ENCODE assay signal across 8 cellular contexts in the genomic region with DNA sequence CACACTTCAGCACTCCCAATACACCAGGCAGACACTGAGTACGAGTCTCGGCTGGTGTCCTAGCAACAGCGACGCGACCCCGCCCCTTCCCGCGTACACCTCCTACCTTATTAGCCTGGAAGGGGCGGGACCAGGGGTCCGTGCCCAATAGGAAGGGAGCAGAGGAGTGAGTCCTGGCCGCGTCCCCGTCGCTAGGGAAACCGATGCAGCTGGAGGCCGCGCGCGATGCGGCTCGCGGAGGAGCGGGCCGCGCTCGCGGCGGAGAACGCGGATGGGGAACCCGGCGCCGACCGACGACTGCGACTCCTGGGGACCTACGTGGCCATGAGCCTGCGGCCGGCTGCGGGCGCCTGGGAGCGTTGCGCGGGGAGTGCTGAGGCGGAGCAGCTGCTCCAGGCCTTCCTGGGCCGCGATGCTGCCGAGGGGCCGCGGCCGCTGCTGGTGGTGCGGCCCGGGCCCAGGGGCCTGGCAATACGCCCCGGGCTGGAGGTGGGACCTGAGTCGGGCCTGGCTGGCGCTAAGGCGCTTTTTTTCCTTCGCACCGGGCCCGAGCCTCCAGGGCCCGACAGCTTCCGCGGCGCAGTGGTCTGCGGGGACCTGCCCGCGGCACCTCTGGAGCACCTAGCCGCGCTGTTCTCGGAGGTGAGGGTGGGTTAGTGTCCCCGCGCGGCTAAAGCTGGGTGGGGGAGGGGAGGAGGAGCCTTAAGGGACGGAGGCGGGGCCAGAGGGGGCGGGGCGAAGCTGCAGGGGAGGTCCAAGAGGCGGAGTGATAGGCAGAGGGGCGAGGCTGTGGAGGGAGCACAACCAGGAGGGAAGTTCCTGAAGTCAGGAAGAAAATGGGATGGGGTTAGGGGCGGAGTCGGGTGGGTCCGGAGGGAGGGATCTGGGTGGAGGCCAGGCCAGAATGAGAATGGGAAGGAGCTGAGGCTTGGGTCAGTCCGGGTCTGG. TPM values are rescaled to one million over a fixed set of nuclear protein-coding genes. Genes with fewer than 3 reads are reported as not detected.
A peak's percentile ranks its signal among the peaks of the same experiment; 100 is the strongest.
DNase-seq lines count a peak whose midpoint lies in the region; ATAC-seq and TF ChIP-seq lines count a peak whose summit lies in the region.

A gene with protein sequence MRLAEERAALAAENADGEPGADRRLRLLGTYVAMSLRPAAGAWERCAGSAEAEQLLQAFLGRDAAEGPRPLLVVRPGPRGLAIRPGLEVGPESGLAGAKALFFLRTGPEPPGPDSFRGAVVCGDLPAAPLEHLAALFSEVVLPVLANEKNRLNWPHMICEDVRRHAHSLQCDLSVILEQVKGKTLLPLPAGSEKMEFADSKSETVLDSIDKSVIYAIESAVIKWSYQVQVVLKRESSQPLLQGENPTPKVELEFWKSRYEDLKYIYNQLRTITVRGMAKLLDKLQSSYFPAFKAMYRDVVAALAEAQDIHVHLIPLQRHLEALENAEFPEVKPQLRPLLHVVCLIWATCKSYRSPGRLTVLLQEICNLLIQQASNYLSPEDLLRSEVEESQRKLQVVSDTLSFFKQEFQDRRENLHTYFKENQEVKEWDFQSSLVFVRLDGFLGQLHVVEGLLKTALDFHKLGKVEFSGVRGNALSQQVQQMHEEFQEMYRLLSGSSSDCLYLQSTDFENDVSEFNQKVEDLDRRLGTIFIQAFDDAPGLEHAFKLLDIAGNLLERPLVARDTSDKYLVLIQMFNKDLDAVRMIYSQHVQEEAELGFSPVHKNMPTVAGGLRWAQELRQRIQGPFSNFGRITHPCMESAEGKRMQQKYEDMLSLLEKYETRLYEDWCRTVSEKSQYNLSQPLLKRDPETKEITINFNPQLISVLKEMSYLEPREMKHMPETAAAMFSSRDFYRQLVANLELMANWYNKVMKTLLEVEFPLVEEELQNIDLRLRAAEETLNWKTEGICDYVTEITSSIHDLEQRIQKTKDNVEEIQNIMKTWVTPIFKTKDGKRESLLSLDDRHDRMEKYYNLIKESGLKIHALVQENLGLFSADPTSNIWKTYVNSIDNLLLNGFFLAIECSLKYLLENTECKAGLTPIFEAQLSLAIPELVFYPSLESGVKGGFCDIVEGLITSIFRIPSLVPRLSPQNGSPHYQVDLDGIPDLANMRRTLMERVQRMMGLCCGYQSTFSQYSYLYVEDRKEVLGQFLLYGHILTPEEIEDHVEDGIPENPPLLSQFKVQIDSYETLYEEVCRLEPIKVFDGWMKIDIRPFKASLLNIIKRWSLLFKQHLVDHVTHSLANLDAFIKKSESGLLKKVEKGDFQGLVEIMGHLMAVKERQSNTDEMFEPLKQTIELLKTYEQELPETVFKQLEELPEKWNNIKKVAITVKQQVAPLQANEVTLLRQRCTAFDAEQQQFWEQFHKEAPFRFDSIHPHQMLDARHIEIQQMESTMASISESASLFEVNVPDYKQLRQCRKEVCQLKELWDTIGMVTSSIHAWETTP (N-terminal part only) (plus strand): TSS at position 197 of the 948 bp plus-strand sequence. CDS start 29 bp downstream, at position 226.

- H3K4me3 ChIP-seq in LNCaP clone FGC (ENCODE audit: low read depth, low read length) (peak within 1 kb of the TSS; percentile 66), adipocyte (ENCODE audit: low read length) (peak within 1 kb of the TSS; percentile 81), right cardiac atrium (ENCODE audit: low read length) (peak within 1 kb of the TSS; percentile 58), parathyroid adenoma (ENCODE audit: low read depth, low read length) (peak within 1 kb of the TSS; percentile 84)

- H3K4me1 ChIP-seq in adipocyte (ENCODE audit: control insufficient read depth, insufficient read depth, low read length) (peaks cover 4% of the 10 kb centered on the region), right cardiac atrium (ENCODE audit: control insufficient read depth, insufficient read depth, low read length) (no peaks in the 10 kb centered on the region), parathyroid adenoma (peaks cover 3% of the 10 kb centered on the region)

- H3K9me3 ChIP-seq in adipocyte (ENCODE audit: control insufficient read depth, low read length): peaks cover 7% of the 10 kb centered on the region
- H3K9me3 ChIP-seq in right cardiac atrium (ENCODE audit: control insufficient read depth, low read length): no peaks in the 10 kb centered on the region
- no peaks in the 10 kb centered on the region for H3K9me3 ChIP-seq in parathyroid adenoma (ENCODE audit: control insufficient read depth, low read length)

- H3K27me3 ChIP-seq in adipocyte (replicated peaks; ENCODE audit: control insufficient read depth, insufficient read depth, low read length) (no peaks in the 10 kb centered on the region), right cardiac atrium (ENCODE audit: control insufficient read depth, insufficient read depth) (no peaks in the 10 kb centered on the region), parathyroid adenoma (ENCODE audit: control insufficient read depth, insufficient read depth, low read length) (no peaks in the 10 kb centered on the region)

- peak within 1 kb of the TSS; percentile 79 for H2AFZ ChIP-seq in parathyroid adenoma

- H3K36me3 ChIP-seq in adipocyte (ENCODE audit: control insufficient read depth, insufficient read depth, low read length, severe bottlenecking): no peaks in the 10 kb centered on the region
- H3K36me3 ChIP-seq in parathyroid adenoma (ENCODE audit: control insufficient read depth, insufficient read depth, low read length): no peaks in the 10 kb centered on the region

- ATAC-seq in right cardiac atrium (peak; percentile 99 to 100), HG03025 (IDR thresholded peaks at IDR 0.05; ENCODE audit: low FRiP score, unreplicated experiment) (no peak), HG03432 (IDR thresholded peaks at IDR 0.05; ENCODE audit: unreplicated experiment) (no peak)

- DNase-seq in ACHN (peak; percentile 91), LNCaP clone FGC (ENCODE audit: low read depth) (peak; percentile 89), adipocyte (ENCODE audit: low read depth) (no peak), right cardiac atrium (peak; percentile 99 to 100 (median 99)), epidermal melanocyte (ENCODE audit: insufficient read length, low spot score) (no peak)

- no peaks in the 10 kb centered on the region for H3K79me2 ChIP-seq in parathyroid adenoma

- intact Hi-C loops in right cardiac atrium (cut with DNase I): no loop called here

- TF ChIP-seq CTCF in LNCaP clone FGC (IDR thresholded peaks at IDR 0.05; ENCODE audit: control insufficient read depth, extremely low read depth, insufficient read depth) (no peak), parathyroid adenoma (IDR thresholded peaks at IDR 0.05) (no peak)

- H3K4me2 ChIP-seq in parathyroid adenoma (ENCODE audit: low read length): peak within 1 kb of the TSS; percentile 95

- in situ Hi-C loops in ACHN (cut with HindIII; ENCODE audit: low pct_ligation_motif_present, low pct_unique_long_range_greater_than_20kb, low sequenced_read_pairs): no loop called here

- WGBS in right cardiac atrium: 2% methylated on average over 84 of the region's 84 CpGs

- peak within 1 kb of the TSS; percentile 6 for H3K27ac ChIP-seq in right cardiac atrium (ENCODE audit: low read length)
- peak within 1 kb of the TSS; percentile 86 for H3K27ac ChIP-seq in parathyroid adenoma

- H3K9ac ChIP-seq in adipocyte (ENCODE audit: low read length) (peak within 1 kb of the TSS; percentile 63), parathyroid adenoma (peak within 1 kb of the TSS; percentile 84)

RNA-seq across cellular contexts. Expression of the gene that starts here (rescaled TPM):
- under 1 TPM in 3 of 4 donors, not detected in 1; 0.23 to 0.47 (median 0.37) TPM for total RNA-seq in right cardiac atrium
- polyA plus RNA-seq in right cardiac atrium: 0.20 TPM

Comparison
In these comparisons a context has a peak if more than half of its experiments do, and no peak if none do; other contexts are left out.
1. Peak in DNase-seq, ATAC-seq, H3K4me3 ChIP-seq and H3K27ac ChIP-seq in right cardiac atrium; RNA of the gene not detected or under 1 TPM.
2. DNase-seq: peak in ACHN (single experiment) and LNCaP clone FGC (single experiment); none in adipocyte (single experiment) and epidermal melanocyte (single experiment).
3. Peak in every context shown above with its lines, with median percentiles within 50 percentile points of each other: H3K4me3 ChIP-seq.